In genomic region chr18:3281456-3282400, GRCh38 we compare ENCODE assay signal across 8 cellular contexts. TPM values are rescaled to one million over a fixed set of nuclear protein-coding genes. Genes with fewer than 3 reads are reported as not detected.
DNase-seq lines count a peak whose midpoint lies in the region; ATAC-seq, FAIRE-seq and TF ChIP-seq lines count a peak whose summit lies in the region.

No MANE protein-coding gene starts in this region.

- CTCF ChIA-PET in A549 (lab: Yijun Ruan, JAX): interaction anchor here (0.6 to 3.6 kb wide), 20 partner anchors 10 to 825 kb away, joined by 3 to 26 read pairs (median 5); no protein-coding TSS in a partner anchor
- CTCF ChIA-PET in H1 (lab: Charles Lee; ENCODE audit: partially characterized antibody): interaction anchor here (0.6 to 5.4 kb wide), 43 partner anchors 10 to 1753 kb away, joined by 3 to 39 read pairs (median 4); no protein-coding TSS in a partner anchor

- no peak for TF ChIP-seq EP300 in A549 (IDR thresholded peaks at IDR 0.05)
- TF ChIP-seq EP300 in H1 (IDR thresholded peaks at IDR 0.05; ENCODE audit: borderline replicate concordance in 1 of 2, low read depth in 2 of 2, low read length in 2 of 2): no peak

- FAIRE-seq in A549 (lab: Jason Lieb, UNC) (no peak), H1 (lab: Jason Lieb, UNC) (no peak)

- TF ChIP-seq CTCF in A549 (IDR thresholded peaks at IDR 0.05) (peak; percentile 64), GM12874 (IDR thresholded peaks at IDR 0.05; ENCODE audit: insufficient read depth, low read depth, low read length) (0 out of 2 replicates have a peak, but pooled peaks have one; percentile 6), H1 (IDR thresholded peaks at IDR 0.05; ENCODE audit: control extremely low read depth in 1 of 3, insufficient read depth in 1 of 3, low read depth in 1 of 3, low read length in 3 of 3) (peak in 2 of 3 experiments; percentile 34 to 53; a peak in 2 of 4 replicates)

- no peak overlapping the region for H2BK120ac ChIP-seq in H1 (replicated peaks; ENCODE audit: low read depth, low read length)
- no peak overlapping the region for H2BK120ac ChIP-seq in mesendoderm (ENCODE audit: low read depth, low read length)

- H3K9ac ChIP-seq in H1 (replicated peaks in 1 of 4; ENCODE audit: extremely low read depth in 1 of 4, low read depth in 3 of 4, low read length in 3 of 4): no peak overlapping the region
- H3K9ac ChIP-seq in mesendoderm (ENCODE audit: low read length): no peak overlapping the region

- H2BK5ac ChIP-seq in H1 (ENCODE audit: low read depth, low read length) (no peak overlapping the region), mesendoderm (ENCODE audit: low read length) (no peak overlapping the region)

- TF ChIP-seq RAD21 in A549 (conservative IDR thresholded peaks at IDR 0.05 in 1 of 2, IDR thresholded peaks at IDR 0.05 in 1 of 2) (peak; percentile 84 to 86), H1 (IDR thresholded peaks at IDR 0.05 in 1 of 2, conservative IDR thresholded peaks at IDR 0.05 in 1 of 2; ENCODE audit: low read depth in 2 of 2, low read length in 2 of 2) (peak; percentile 74 to 85)

- H3K4me3 ChIP-seq in A549: no peak overlapping the region
- no peak overlapping the region for H3K4me3 ChIP-seq in H1 (ENCODE audit: extremely low read depth in 1 of 4, insufficient read depth in 2 of 4, low read depth in 3 of 4, low read length in 4 of 4)
- H3K4me3 ChIP-seq in mesendoderm (ENCODE audit: low read length): no peak overlapping the region

- H3K4me1 ChIP-seq in A549 (peaks cover 13% of the 10 kb centered on the region), H1 (replicated peaks in 1 of 4; ENCODE audit: control insufficient read depth in 3 of 4, insufficient read depth in 4 of 4, low read length in 3 of 4) (peaks cover 0 to 7% (median 2%) of the 10 kb centered on the region in 4 experiments; a peak in 3 of 7 replicates), mesendoderm (ENCODE audit: control insufficient read depth, low read depth, low read length) (no peaks in the 10 kb centered on the region)

- no peak overlapping the region for H4K5ac ChIP-seq in H1 (ENCODE audit: insufficient read length, low read depth, low read length)
- H4K5ac ChIP-seq in mesendoderm (ENCODE audit: low read length): no peak overlapping the region

- H3K4me2 ChIP-seq in A549: peak overlapping the region; percentile 55
- H3K4me2 ChIP-seq in H1 (ENCODE audit: insufficient read depth in 1 of 2, low read depth in 2 of 2, low read length in 2 of 2): no peak overlapping the region
- no peak overlapping the region for H3K4me2 ChIP-seq in mesendoderm (ENCODE audit: low read length)

- H3K23me2 ChIP-seq in H1 (ENCODE audit: low read depth, low read length): no peaks in the 10 kb centered on the region

- 28% methylated on average over 2 of the region's 2 CpGs for WGBS in A549 (ENCODE audit: missing lambda C conversion rate)
- WGBS in H1 (ENCODE audit: extremely low coverage in 1 of 2, insufficient coverage in 1 of 2, insufficient read length in 1 of 2, insufficient replicate concordance in 2 of 2, low coverage in 1 of 2, low lambda C conversion rate in 2 of 2, missing lambda C conversion rate in 1 of 2), 2 experiments: 77% methylated on average over 2 of the region's 2 CpGs; no CpG with 5 or more reads in 1 of the 2 experiments
- no CpG with 5 or more reads among the region's 2 CpGs for WGBS in mesendoderm (ENCODE audit: extremely low coverage, insufficient coverage, low lambda C conversion rate)

- H3K18ac ChIP-seq in H1 (ENCODE audit: extremely low read depth, low read length) (no peak overlapping the region), mesendoderm (ENCODE audit: low read length) (no peak overlapping the region)

- no peaks in the 10 kb centered on the region for H4K20me1 ChIP-seq in H1 (replicated peaks in 1 of 2; ENCODE audit: control insufficient read depth in 1 of 2, insufficient read depth in 2 of 2, low read length in 2 of 2)

- H2BK12ac ChIP-seq in H1 (ENCODE audit: low read depth, low read length): no peak overlapping the region

- POLR2A ChIA-PET in A549 (lab: Yijun Ruan, JAX): interaction anchor here (1.7 kb wide), 1 partner anchor 313 kb away, joined by 3 read pairs; no protein-coding TSS in a partner anchor
- POLR2A ChIA-PET in H1 (lab: Charles Lee; ENCODE audit: partially characterized antibody): interaction anchor here (2.5 to 5.4 kb wide), 2 partner anchors 14 to 322 kb away, joined by 11 to 40 read pairs; no protein-coding TSS in a partner anchor

- H3K23ac ChIP-seq in H1 (ENCODE audit: insufficient read length) (no peak overlapping the region), mesendoderm (ENCODE audit: low read length) (no peak overlapping the region)

- H3K14ac ChIP-seq in H1 (ENCODE audit: insufficient read length): no peak overlapping the region

- H2BK15ac ChIP-seq in H1 (ENCODE audit: low read length): no peak overlapping the region
- no peak overlapping the region for H2BK15ac ChIP-seq in mesendoderm (replicated peaks; ENCODE audit: low read depth)

- H3K36me3 ChIP-seq in H1 (ENCODE audit: control insufficient read depth in 2 of 4, insufficient read depth in 4 of 4, low read length in 3 of 4) (peaks cover 0 to 12% (median 2%) of the 10 kb centered on the region in 4 experiments; a peak in 2 of 8 replicates), mesendoderm (ENCODE audit: control insufficient read depth, insufficient read depth, low read length) (no peaks in the 10 kb centered on the region)

- H3K27ac ChIP-seq in A549 (peak overlapping the region; percentile 86 to 89), H1 (ENCODE audit: low read depth, low read length) (no peak overlapping the region), mesendoderm (ENCODE audit: low read depth, low read length) (no peak overlapping the region)

- DNase-seq in A549 (ENCODE audit: low read depth in 1 of 2, low spot score in 1 of 2) (peak; percentile 55 to 78), LoVo (ENCODE audit: low spot score) (peak; percentile 84), RKO (ENCODE audit: low spot score) (peak; percentile 85), H1 (ENCODE audit: low read depth in 1 of 2, low spot score in 2 of 2) (no peak), mesendoderm (peak; percentile 79), activated gamma-delta T cell (lab: John Stamatoyannopoulos, UW) (no peak)
- no peak for DNase-seq in stimulated activated CD4-positive, alpha-beta T cell treated with anti-CD3 and anti-CD28 coated beads, Interleukin-2, amount 100 ng/mL, for 24 hours

- no peak overlapping the region for H4K8ac ChIP-seq in H1 (ENCODE audit: extremely low read depth, insufficient read depth, low read length)
- H4K8ac ChIP-seq in mesendoderm (ENCODE audit: low read depth, low read length): no peak overlapping the region

- H3K79me2 ChIP-seq in H1 (ENCODE audit: control insufficient read depth in 1 of 2, insufficient read depth in 2 of 2, low read length in 2 of 2) (no peaks in the 10 kb centered on the region), mesendoderm (ENCODE audit: control insufficient read depth, insufficient read depth, low read length) (no peaks in the 10 kb centered on the region)

- H4K91ac ChIP-seq in H1 (replicated peaks; ENCODE audit: insufficient read length, low read length): no peak overlapping the region

- no peak overlapping the region for H2AK5ac ChIP-seq in H1 (ENCODE audit: low read depth, low read length)
- no peak overlapping the region for H2AK5ac ChIP-seq in mesendoderm (ENCODE audit: low read length)

- no peaks in the 10 kb centered on the region for H3K27me3 ChIP-seq in H1 (replicated peaks in 1 of 4; ENCODE audit: control insufficient read depth in 3 of 4, extremely low read depth in 1 of 4, insufficient read depth in 3 of 4, low read length in 3 of 4)
- no peaks in the 10 kb centered on the region for H3K27me3 ChIP-seq in mesendoderm (ENCODE audit: insufficient read depth, low read length, poor library complexity)

- no peak for TF ChIP-seq POLR2A in A549 (IDR thresholded peaks at IDR 0.05; ENCODE audit: low read length)
- TF ChIP-seq POLR2A in H1 (IDR thresholded peaks at IDR 0.05; ENCODE audit: control extremely low read depth in 1 of 2, low read depth in 2 of 2, low read length in 2 of 2): no peak

- H2BK20ac ChIP-seq in H1 (ENCODE audit: low read length): no peak overlapping the region

- no peaks in the 10 kb centered on the region for H3K79me1 ChIP-seq in H1 (ENCODE audit: low read depth, low read length)
- H3K79me1 ChIP-seq in mesendoderm (ENCODE audit: low read length): no peaks in the 10 kb centered on the region

- H3K56ac ChIP-seq in H1 (replicated peaks; ENCODE audit: insufficient read length, low read depth, low read length) (no peak overlapping the region), mesendoderm (ENCODE audit: low read length) (no peak overlapping the region)

- H2AFZ ChIP-seq in H1 (ENCODE audit: low read length): no peak overlapping the region

- H3K4ac ChIP-seq in H1 (replicated peaks; ENCODE audit: insufficient read length, low read depth, low read length) (no peak overlapping the region), mesendoderm (ENCODE audit: low read depth, low read length) (no peak overlapping the region)

- H3K9me3 ChIP-seq in A549: no peaks in the 10 kb centered on the region
- no peaks in the 10 kb centered on the region for H3K9me3 ChIP-seq in H1 (ENCODE audit: insufficient read depth in 2 of 2, low read depth in 1 of 2, low read length in 1 of 2)

- peak; percentile 54 to 83; a peak in 4 of 6 replicates for ATAC-seq in A549

RNA-seq across cellular contexts. Expression of gene MYL12B, which starts 19.8 kb away (rescaled TPM):
- polyA plus RNA-seq in A549 (2011; rRNA removed) (484 and 498 TPM in 2 replicates), A549 (2017; fragmentation: RNase III; extraction: RNeasy Plus Mini Kit Qiagen cat#74134 plus additional on column Dnase treatment) (419 to 437 TPM (median 426 TPM) in 3 replicates), H1 (2011; rRNA removed) (100 and 188 TPM in 2 replicates)
- polyA plus RNA-seq in A549 (2012; cell fraction: cytosol; rRNA removed): 333 and 358 TPM in 2 replicates
- polyA plus RNA-seq in A549 (2012; cell fraction: nucleus; rRNA removed): 118 and 127 TPM in 2 replicates
- 129 and 132 TPM in 2 replicates for polyA minus RNA-seq in A549 (2011; rRNA and poly(A)+ RNA removed)
- 164 and 174 TPM in 2 replicates for total RNA-seq in H1 (2021; fragmentation: NEBNext Ultra II Directional; extraction: Animal tissue kit (Norgen Biotek cat#: 25700))
- 199 TPM for polyA plus RNA-seq in H1 (2011; cell fraction: cytosol; rRNA removed)
- polyA plus RNA-seq in H1 (2011; cell fraction: nucleus; rRNA removed): 56.0 TPM
- 177 to 224 TPM (median 188 TPM) in 4 replicates for polyA plus RNA-seq in H1 (2012, experiment 1 of 2)
- 35.3 TPM for polyA plus RNA-seq in H1 (2012, experiment 2 of 2)
- polyA plus RNA-seq in H1 (2013, experiment 1 of 2): 207 TPM
- 203 TPM for polyA plus RNA-seq in H1 (2013, experiment 2 of 2)
- polyA minus RNA-seq in H1 (2011; rRNA and poly(A)+ RNA removed): 82.3 and 109 TPM in 2 replicates
- 64.8 TPM for polyA minus RNA-seq in H1 (2011; cell fraction: cytosol; rRNA and poly(A)+ RNA removed)
- polyA minus RNA-seq in H1 (2011; cell fraction: nucleus; rRNA and poly(A)+ RNA removed): 41.4 TPM
- 268 TPM for polyA plus RNA-seq in mesendoderm (2013, experiment 1 of 2)
- 263 TPM for polyA plus RNA-seq in mesendoderm (2013, experiment 2 of 2)

RNA-seq across cellular contexts. Expression of gene MYL12A, which starts 34.1 kb away (rescaled TPM):
- polyA plus RNA-seq in A549 (2011; rRNA removed): 446 and 510 TPM in 2 replicates
- 183 and 195 TPM in 2 replicates for polyA plus RNA-seq in A549 (2012; cell fraction: cytosol; rRNA removed)
- 75.7 and 105 TPM in 2 replicates for polyA plus RNA-seq in A549 (2012; cell fraction: nucleus; rRNA removed)
- polyA plus RNA-seq in A549 (2017; fragmentation: RNase III; extraction: RNeasy Plus Mini Kit Qiagen cat#74134 plus additional on column Dnase treatment): 514 to 544 TPM (median 539 TPM) in 3 replicates
- 165 and 202 TPM in 2 replicates for polyA minus RNA-seq in A549 (2011; rRNA and poly(A)+ RNA removed)
- 238 and 247 TPM in 2 replicates for total RNA-seq in H1 (2021; fragmentation: NEBNext Ultra II Directional; extraction: Animal tissue kit (Norgen Biotek cat#: 25700))
- polyA plus RNA-seq in H1 (2011; rRNA removed): 88.4 and 188 TPM in 2 replicates
- 203 TPM for polyA plus RNA-seq in H1 (2011; cell fraction: cytosol; rRNA removed)
- 60.5 TPM for polyA plus RNA-seq in H1 (2011; cell fraction: nucleus; rRNA removed)
- polyA plus RNA-seq in H1 (2012, experiment 1 of 2): 198 to 308 TPM (median 222 TPM) in 4 replicates
- 81.9 TPM for polyA plus RNA-seq in H1 (2012, experiment 2 of 2)
- 348 TPM for polyA plus RNA-seq in H1 (2013, experiment 1 of 2)
- polyA plus RNA-seq in H1 (2013, experiment 2 of 2): 332 TPM
- 151 and 173 TPM in 2 replicates for polyA minus RNA-seq in H1 (2011; rRNA and poly(A)+ RNA removed)
- 91.4 TPM for polyA minus RNA-seq in H1 (2011; cell fraction: cytosol; rRNA and poly(A)+ RNA removed)
- polyA minus RNA-seq in H1 (2011; cell fraction: nucleus; rRNA and poly(A)+ RNA removed): 165 TPM
- 475 TPM for polyA plus RNA-seq in mesendoderm (2013, experiment 1 of 2)
- polyA plus RNA-seq in mesendoderm (2013, experiment 2 of 2): 490 TPM

Comparison
In these comparisons a context has a peak if more than half of its experiments do, and no peak if none do; other contexts are left out.
1. DNase-seq: peak in A549 (2 of 2), LoVo (single experiment), RKO (single experiment) and mesendoderm (single experiment); none in H1 (0 of 2), stimulated activated CD4-positive, alpha-beta T cell treated with anti-CD3 and anti-CD28 coated beads, Interleukin-2, amount 100 ng/mL, for 24 hours (0 of 2) and activated gamma-delta T cell (single experiment).
2. H3K27ac ChIP-seq: peak in A549 (2 of 2); none in H1 (single experiment) and mesendoderm (single experiment).
3. CTCF ChIP-seq: peak in every context shown above with its lines; median percentile 64 in A549; 44 in H1; 6 in GM12874.
4. Of the 18 proteins assayed by ChIP-seq in both H1 and A549: peak only in H1: none; only in A549: none; in both: CTCF and RAD21; in neither: 16.